In genomic region chr7:140485463-140486265, GRCh38 we compare ENCODE assay signal across 1 cellular context.
TF ChIP-seq lines count a peak whose summit lies in the region.

No MANE protein-coding gene starts in this region.

TF ChIP-seq in H1, 55 proteins besides CTCF, POLR2A, EP300 and RAD21 (continued from another document):
- TF ChIP-seq BACH1 (IDR thresholded peaks at IDR 0.05; ENCODE audit: low read length) (peak; percentile 45; the same call in 1 of the 2 replicates), EZH2 (IDR thresholded peaks at IDR 0.05; ENCODE audit: low read depth, low read length, severe bottlenecking) (no peak)
